6 cellular contexts compared by ENCODE assay signal in the genomic region with DNA sequence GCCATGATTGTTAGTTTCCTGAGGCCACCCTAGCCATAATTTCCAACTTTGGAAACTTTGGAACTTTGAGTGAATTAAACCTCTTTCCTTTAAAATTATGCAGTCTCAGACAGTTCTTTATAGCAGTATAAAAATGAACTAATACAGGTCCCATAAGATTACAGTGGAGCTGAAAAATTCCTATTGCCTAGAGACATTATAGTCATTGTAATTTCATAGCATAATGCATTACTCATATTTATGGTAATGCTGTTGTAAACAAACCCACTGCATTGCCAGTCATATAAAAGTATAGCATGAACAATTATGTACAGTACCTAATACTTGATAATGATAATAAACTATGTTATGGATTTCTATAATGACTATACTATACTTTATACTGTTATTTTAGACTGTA.
"Had no signal": no experiment of that assay in that cellular context is flagged by ENCODE, and none has a peak within 500 bp of the region (broad histone marks: within the 10 kb centered on the region; RNA-seq: fewer than 3 reads in every experiment).

No MANE protein-coding gene starts in this region.

- H3K4me3 Mint-ChIP-seq: IgD-negative memory B cell had no signal

- FAIRE-seq: HepG2, HTR-8/SVneo, K562 had no signal

- ATAC-seq: HepG2, K562 had no signal

- H3K4me3 ChIP-seq: K562 had no signal

- DNase-seq: IMR-90 had no signal

- H3K4me1 Mint-ChIP-seq: IgD-negative memory B cell had no signal

- H3K27ac Mint-ChIP-seq: IgD-negative memory B cell had no signal

- H3K27ac ChIP-seq: HL-60 had no signal

- H3K36me3 Mint-ChIP-seq: IgD-negative memory B cell had no signal

- H3K27me3 Mint-ChIP-seq: IgD-negative memory B cell had no signal
